ENCODE assay signal across 9 cellular contexts in the genomic region with DNA sequence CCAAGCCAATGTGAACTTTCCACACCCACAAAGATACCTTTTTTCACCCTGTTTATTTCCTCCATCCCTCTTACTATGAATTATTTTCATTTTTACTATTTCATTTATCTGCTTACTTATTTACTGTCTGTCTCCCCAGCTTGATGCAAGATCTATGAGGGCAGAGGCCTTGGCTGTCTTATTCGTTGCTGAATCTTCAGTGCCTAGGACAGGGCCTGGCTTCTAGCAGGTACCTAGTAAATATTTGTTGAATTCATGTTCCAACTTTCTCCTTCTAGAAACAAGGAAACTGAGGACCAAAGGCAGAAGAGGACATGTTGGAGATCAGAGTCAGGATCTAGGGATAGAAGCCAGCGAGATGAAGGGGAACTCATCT. TPM values are rescaled to one million over a fixed set of nuclear protein-coding genes. Genes with fewer than 3 reads are reported as not detected.
DNase-seq lines count a peak whose midpoint lies in the region; ATAC-seq and TF ChIP-seq lines count a peak whose summit lies in the region.
"Had no signal": no experiment of that assay in that cellular context is flagged by ENCODE, and none has a peak within 500 bp of the region (broad histone marks: within the 10 kb centered on the region; RNA-seq: fewer than 3 reads in every experiment).

No MANE protein-coding gene starts in this region.

- intact Hi-C loops in left cardiac atrium (cut with DNase I) = no loop called here

- peaks cover 15% of the 10 kb centered on the region for H3K4me1 Mint-ChIP-seq in activated T-helper 17 cell treated with anti-CD3 and anti-CD28 coated beads, Interleukin-2, amount 50 U/mL, for 72 hours

- no peaks in the 10 kb centered on the region for H3K9me3 Mint-ChIP-seq in activated T-helper 17 cell treated with anti-CD3 and anti-CD28 coated beads, Interleukin-2, amount 50 U/mL, for 72 hours

- H3K27me3 ChIP-seq in right atrium auricular region (no peaks in the 10 kb centered on the region), muscle layer of duodenum (ENCODE audit: low read depth, low read length) (peaks cover 14% of the 10 kb centered on the region)

- TF ChIP-seq CTCF in right atrium auricular region (IDR thresholded peaks at IDR 0.05) = no peak

- H3K36me3 ChIP-seq in right atrium auricular region = no peaks in the 10 kb centered on the region
- H3K36me3 ChIP-seq in muscle layer of duodenum (ENCODE audit: control insufficient read depth in 1 of 2, insufficient read depth in 2 of 2, low read length in 2 of 2) = no peaks in the 10 kb centered on the region

- H3K4me1 ChIP-seq in right atrium auricular region (peaks cover 0 to 18% of the 10 kb centered on the region in 2 donors), muscle layer of duodenum (ENCODE audit: control insufficient read depth in 1 of 2, insufficient read depth in 2 of 2, low read length in 2 of 2) (peaks cover 0 to 12% of the 10 kb centered on the region in 2 donors)

- H3K4me3 ChIP-seq in right atrium auricular region = peak overlapping the region; percentile 46 to 65
- H3K4me3 ChIP-seq in muscle layer of duodenum (ENCODE audit: low read depth in 1 of 2, low read length in 2 of 2) = peak overlapping the region; percentile 39 to 73

- DNase-seq in right atrium auricular region (ENCODE audit: low spot score) (no peak), left cardiac atrium (no peak), HK-2 (ENCODE audit: unreplicated experiment) (no peak), NCI-H526 treated with DMSO at 0.1 percent for 48 hours (lab: John Stamatoyannopoulos, UW) (no peak)

- peak overlapping the region; percentile 89 for H3K27ac Mint-ChIP-seq in activated T-helper 17 cell treated with anti-CD3 and anti-CD28 coated beads, Interleukin-2, amount 50 U/mL, for 72 hours

- ATAC-seq in left cardiac atrium (no peak), HG02840 (IDR thresholded peaks at IDR 0.05; ENCODE audit: low FRiP score, unreplicated experiment) (no peak), GM19397 (IDR thresholded peaks at IDR 0.05; ENCODE audit: unreplicated experiment) (no peak)
- no peak for ATAC-seq in activated T-helper 17 cell treated with anti-CD3 and anti-CD28 coated beads, Interleukin-2, amount 50 U/mL, for 72 hours (replicated peaks)

- H3K4me3 Mint-ChIP-seq in activated T-helper 17 cell treated with anti-CD3 and anti-CD28 coated beads, Interleukin-2, amount 50 U/mL, for 72 hours = peak overlapping the region; percentile 80

- H3K27ac ChIP-seq in right atrium auricular region = no peak overlapping the region
- no peak overlapping the region for H3K27ac ChIP-seq in muscle layer of duodenum (ENCODE audit: low read length)

- H3K27me3 Mint-ChIP-seq in activated T-helper 17 cell treated with anti-CD3 and anti-CD28 coated beads, Interleukin-2, amount 50 U/mL, for 72 hours = peaks cover 4% of the 10 kb centered on the region

- no peaks in the 10 kb centered on the region for H3K36me3 Mint-ChIP-seq in activated T-helper 17 cell treated with anti-CD3 and anti-CD28 coated beads, Interleukin-2, amount 50 U/mL, for 72 hours (ENCODE audit: low read depth)

- H3K9me3 ChIP-seq in right atrium auricular region (no peaks in the 10 kb centered on the region), muscle layer of duodenum (ENCODE audit: control insufficient read depth in 1 of 2, low read length in 2 of 2) (no peaks in the 10 kb centered on the region)

RNA-seq across cellular contexts. Expression of gene DNM1, which starts 0.5 kb away (rescaled TPM):
- total RNA-seq in right atrium auricular region (1 to 10 TPM; 2.5 to 3.9 TPM), left cardiac atrium (10 to 100 TPM; 11.3 to 14.0 TPM)
- 1 to 10 TPM in 1 of 2 donors, under 1 TPM in 1; 0.84 to 9.2 TPM for total RNA-seq in activated T-helper 17 cell treated with anti-CD3 and anti-CD28 coated beads, Interleukin-2, amount 50 U/mL, for 72 hours
- total RNA-seq: myocyte had no signal

RNA-seq across cellular contexts. Expression of gene CIZ1, which starts 11.3 kb away (rescaled TPM):
- 10 to 100 TPM; 41.6 to 45.9 TPM for total RNA-seq in right atrium auricular region
- 10 to 100 TPM; 67.1 to 68.5 TPM for total RNA-seq in left cardiac atrium
- total RNA-seq in activated T-helper 17 cell treated with anti-CD3 and anti-CD28 coated beads, Interleukin-2, amount 50 U/mL, for 72 hours = 100 to 1,000 TPM; 113 to 123 TPM

RNA-seq across cellular contexts. Expression of gene BBLN, which starts 42.6 kb away (rescaled TPM):
- total RNA-seq in right atrium auricular region (100 to 1,000 TPM; 219 to 362 TPM), left cardiac atrium (10 to 100 TPM; 45.3 to 46.2 TPM)
- 10 to 100 TPM; 65.7 to 71.9 TPM for total RNA-seq in activated T-helper 17 cell treated with anti-CD3 and anti-CD28 coated beads, Interleukin-2, amount 50 U/mL, for 72 hours

RNA-seq across cellular contexts. Expression of gene LCN2, which starts 53.4 kb away (rescaled TPM):
- total RNA-seq in right atrium auricular region = not detected
- total RNA-seq in left cardiac atrium = under 1 TPM in 1 of 2 donors, not detected in 1; 0.38 TPM
- total RNA-seq in activated T-helper 17 cell treated with anti-CD3 and anti-CD28 coated beads, Interleukin-2, amount 50 U/mL, for 72 hours = not detected
- total RNA-seq: myocyte had no signal
